Comparison of ENCODE assay signal across 9 cellular contexts in the genomic region with DNA sequence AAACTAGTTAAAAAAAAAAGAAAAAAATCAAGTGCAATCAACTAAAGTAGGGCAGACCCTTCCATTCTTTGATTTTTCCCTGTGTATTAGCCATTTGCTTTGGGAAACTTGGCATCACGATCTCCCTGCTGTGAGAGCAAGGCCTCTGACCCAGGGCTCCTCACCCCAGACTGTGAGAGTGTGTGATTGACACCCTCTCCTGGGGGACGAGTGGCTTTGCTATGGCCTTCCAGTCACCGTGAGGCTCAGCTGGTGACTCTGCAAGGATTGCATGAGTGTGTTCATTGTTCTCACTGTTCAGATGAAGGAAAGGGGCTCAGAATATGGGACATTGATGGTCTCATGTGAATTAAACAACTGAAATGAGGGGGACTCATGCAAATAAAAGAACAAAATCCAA.
DNase-seq lines count a peak whose midpoint lies in the region; ATAC-seq and TF ChIP-seq lines count a peak whose summit lies in the region.
"Had no signal": no experiment of that assay in that cellular context is flagged by ENCODE, and none has a peak within 500 bp of the region (broad histone marks: within the 10 kb centered on the region; RNA-seq: fewer than 3 reads in every experiment).

No MANE protein-coding gene starts in this region.

- no peak for DNase-seq in RWPE2 (ENCODE audit: low spot score)
- peak; percentile 92 for DNase-seq in globus pallidus (ENCODE audit: low spot score)
- no peak for DNase-seq in NCI-H2196 treated with DMSO at 0.1 percent for 48 hours (lab: John Stamatoyannopoulos, UW; ENCODE audit: unreplicated experiment)
- no peak for DNase-seq in activated CD4-positive, alpha-beta T cell treated with anti-CD3 and anti-CD28 coated beads for 4 hours
- DNase-seq in HAP-1 (ENCODE audit: low spot score in 2 of 2) = no peak
- DNase-seq: activated CD4-positive, alpha-beta T cell treated with anti-CD3 and anti-CD28 coated beads for 48 hours had no signal

- H3K27me3 ChIP-seq in RWPE2 (ENCODE audit: insufficient read depth, poor library complexity, severe bottlenecking) (no peaks in the 10 kb centered on the region), skeletal muscle satellite cell (ENCODE audit: control insufficient read depth, insufficient read depth, low read length) (no peaks in the 10 kb centered on the region), HAP-1 (ENCODE audit: low read depth) (no peaks in the 10 kb centered on the region)

- H3K9ac ChIP-seq in skeletal muscle satellite cell (ENCODE audit: low read depth, low read length) = peak overlapping the region; percentile 73

- H3K27ac ChIP-seq in RWPE2 (ENCODE audit: poor library complexity, severe bottlenecking) = peak overlapping the region; percentile 27

- ATAC-seq in GM18861 (IDR thresholded peaks at IDR 0.05; ENCODE audit: unreplicated experiment) (peak; percentile 45), RWPE2 (ENCODE audit: low read depth) (no peak), HG03571 (IDR thresholded peaks at IDR 0.05; ENCODE audit: unreplicated experiment) (no peak)

- in situ Hi-C loops in HAP-1 (cut with MboI; ENCODE audit: low sequenced_read_pairs) = no loop called here

- no peaks in the 10 kb centered on the region for H3K9me3 ChIP-seq in RWPE2 (ENCODE audit: severe bottlenecking)
- no peaks in the 10 kb centered on the region for H3K9me3 ChIP-seq in skeletal muscle satellite cell (replicated peaks; ENCODE audit: low read length)
- H3K9me3 ChIP-seq in HAP-1 = no peaks in the 10 kb centered on the region

- peaks cover 12% of the 10 kb centered on the region for H3K36me3 ChIP-seq in RWPE2 (ENCODE audit: low read depth)
- H3K36me3 ChIP-seq in skeletal muscle satellite cell (ENCODE audit: insufficient read depth, low read length) = no peaks in the 10 kb centered on the region
- no peaks in the 10 kb centered on the region for H3K36me3 ChIP-seq in HAP-1 (replicated peaks)

- TF ChIP-seq CTCF in RWPE2 (IDR thresholded peaks at IDR 0.05; ENCODE audit: poor library complexity, severe bottlenecking) = no peak

- H3K4me2 ChIP-seq in skeletal muscle satellite cell (ENCODE audit: low read length) = peak overlapping the region; percentile 81

- H3K4me1 ChIP-seq in RWPE2 (ENCODE audit: insufficient read depth, poor library complexity, severe bottlenecking) (peaks cover 31% of the 10 kb centered on the region), skeletal muscle satellite cell (ENCODE audit: control insufficient read depth, insufficient read depth, low read length) (peaks cover 41% of the 10 kb centered on the region), HAP-1 (no peaks in the 10 kb centered on the region)

- H3K4me3 ChIP-seq in RWPE2 (ENCODE audit: severe bottlenecking) (no peak overlapping the region), skeletal muscle satellite cell (ENCODE audit: low read length) (peak overlapping the region; percentile 57), HAP-1 (no peak overlapping the region)
